8 cellular contexts compared by ENCODE assay signal in the genomic region with DNA sequence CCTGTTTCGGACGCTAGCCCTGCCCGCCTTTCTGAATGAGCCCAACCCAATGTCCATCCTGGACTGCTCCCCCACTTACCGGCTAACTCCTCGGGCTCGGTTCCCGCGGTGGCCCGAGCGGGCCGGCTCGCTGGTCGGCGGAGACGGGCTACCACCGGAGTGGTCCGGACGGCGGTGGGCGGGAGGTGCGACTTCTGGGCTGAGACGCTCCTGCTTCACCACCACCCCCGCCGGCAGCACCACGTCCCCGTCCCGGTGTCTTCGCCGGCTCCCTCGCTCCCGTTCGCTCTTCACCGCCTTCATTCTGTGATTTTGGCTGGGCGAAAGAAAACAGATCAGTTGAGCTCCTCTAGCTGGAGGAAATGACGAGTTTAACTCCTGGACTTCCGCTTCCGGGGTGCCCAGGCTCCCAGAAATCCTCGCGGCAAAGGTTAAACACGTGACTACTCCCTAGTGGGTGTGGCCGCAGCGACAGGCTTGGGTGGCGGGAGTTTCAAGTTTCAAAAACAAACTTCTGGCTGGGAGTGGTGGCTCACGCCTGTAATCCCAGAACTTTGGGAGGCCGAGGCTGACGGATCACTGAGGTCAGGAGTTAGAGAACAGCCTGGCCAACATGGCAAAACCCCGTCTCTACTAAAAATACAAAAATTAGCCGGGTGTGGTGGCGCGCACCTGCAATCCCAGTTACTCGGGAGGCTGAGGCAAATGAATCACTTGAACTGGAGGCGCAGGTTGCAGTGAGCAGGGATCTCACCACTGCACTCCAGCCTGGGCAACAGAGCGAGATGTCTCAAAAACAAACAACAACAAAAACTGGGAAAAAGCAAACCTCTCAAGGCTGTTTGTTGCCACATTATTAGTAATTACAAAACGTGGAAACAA. TPM values are rescaled to one million over a fixed set of nuclear protein-coding genes. Genes with fewer than 3 reads are reported as not detected.
DNase-seq lines count a peak whose midpoint lies in the region; ATAC-seq and TF ChIP-seq lines count a peak whose summit lies in the region.

SNIP1 (minus strand) TSS at position 367 of the 882 bp plus-strand sequence; CDS start at position 303, 64 bp downstream.

- peak within 1 kb of the TSS; percentile 77 to 100 (median 96) for H3K4me3 ChIP-seq in BLaER1 treated with 17β-estradiol and CSF1 and Interleukin-3, amounts not matched to agents 10 nM and 100 nM
- H3K4me3 ChIP-seq in lung, result peak within 1 kb of the TSS; percentile 98

- H3K4me1 ChIP-seq in BLaER1 treated with 17β-estradiol and CSF1 and Interleukin-3, amounts not matched to agents 10 nM and 100 nM, result peaks cover 15 to 36% (median 27%) of the 10 kb centered on the region in 10 experiments
- peaks cover 5 to 9% of the 10 kb centered on the region in 2 donors for H3K4me1 ChIP-seq in lung (ENCODE audit: control insufficient read depth in 2 of 2, insufficient read depth in 2 of 2, low read length in 2 of 2)

- peak; percentile 92 for ATAC-seq in GM19438 (IDR thresholded peaks at IDR 0.05; ENCODE audit: low read depth, unreplicated experiment)
- ATAC-seq in lung (ENCODE audit: insufficient read depth, low FRiP score), result peak; percentile 75

- WGBS in lung, 2 donors, result 14% methylated on average over 54 of the region's 54 CpGs

- H3K27ac ChIP-seq in BLaER1 treated with 17β-estradiol and CSF1 and Interleukin-3, amounts not matched to agents 10 nM and 100 nM, result peak within 1 kb of the TSS; percentile 79 to 95 (median 90)
- peak within 1 kb of the TSS; percentile 87 to 92 for H3K27ac ChIP-seq in lung (ENCODE audit: low read depth in 1 of 2, low read length in 1 of 2)

- DNase-seq in HT-29 (ENCODE audit: low spot score), result peak; percentile 89
- DNase-seq in NK-92 treated with Interleukin-12 subunit alpha and Interleukin-12 subunit beta, amount 100 ng/mL, for 24 hours (lab: John Stamatoyannopoulos, UW), result peak; percentile 82
- DNase-seq in activated CD8-positive, alpha-beta memory T cell treated with anti-CD3 and anti-CD28 coated beads for 1 hour (ENCODE audit: extremely low read depth in 1 of 2, low read depth in 1 of 2), result peak; percentile 73 to 77
- DNase-seq in effector CD4-positive, alpha-beta T cell, result peak; percentile 89
- peak; percentile 95 for DNase-seq in lung (ENCODE audit: low spot score)
- DNase-seq in stimulated activated CD4-positive, alpha-beta T cell treated with anti-CD3 and anti-CD28 coated beads, TNF-alpha, amount 100 ng/mL, for 24 hours (ENCODE audit: low read depth in 3 of 3), result peak; percentile 85 to 87 (median 86)

- TF ChIP-seq CTCF in lung (IDR thresholded peaks at IDR 0.05; ENCODE audit: control extremely low read depth, extremely low read depth), result no peak

- H4K20me1 ChIP-seq in BLaER1 treated with 17β-estradiol and CSF1 and Interleukin-3, amounts not matched to agents 10 nM and 100 nM, result peaks cover 3 to 48% (median 38%) of the 10 kb centered on the region in 11 experiments; a peak in 18 of 22 replicates

- H3K9me3 ChIP-seq in BLaER1 treated with 17β-estradiol and CSF1 and Interleukin-3, amounts not matched to agents 10 nM and 100 nM (replicated peaks in 1 of 11), result peaks cover 0 to 10% (median 5%) of the 10 kb centered on the region in 11 experiments; a peak in 10 of 22 replicates
- H3K9me3 ChIP-seq in lung (ENCODE audit: control insufficient read depth in 2 of 2, insufficient read depth in 1 of 2, low read length in 1 of 2), result no peaks in the 10 kb centered on the region

- peaks cover 34 to 40% (median 36%) of the 10 kb centered on the region in 11 experiments for H3K36me3 ChIP-seq in BLaER1 treated with 17β-estradiol and CSF1 and Interleukin-3, amounts not matched to agents 10 nM and 100 nM
- peaks cover 0 to 3% of the 10 kb centered on the region in 2 donors for H3K36me3 ChIP-seq in lung (ENCODE audit: control insufficient read depth in 2 of 2, insufficient read depth in 2 of 2, low read length in 2 of 2)

- peak within 1 kb of the TSS; percentile 83 to 98 (median 94) for H3K9ac ChIP-seq in BLaER1 treated with 17β-estradiol and CSF1 and Interleukin-3, amounts not matched to agents 10 nM and 100 nM

- H3K27me3 ChIP-seq in BLaER1 treated with 17β-estradiol and CSF1 and Interleukin-3, amounts not matched to agents 10 nM and 100 nM, result no peaks in the 10 kb centered on the region
- H3K27me3 ChIP-seq in lung (ENCODE audit: control insufficient read depth, insufficient read depth), result no peaks in the 10 kb centered on the region

- H3K4me2 ChIP-seq in BLaER1 treated with 17β-estradiol and CSF1 and Interleukin-3, amounts not matched to agents 10 nM and 100 nM, result peak within 1 kb of the TSS; percentile 88 to 99 (median 95)

RNA-seq across cellular contexts. Expression of gene SNIP1, which starts in this region (rescaled TPM):
- 15.9 and 23.9 TPM in 2 replicates for total RNA-seq in HT-29 (2014; rRNA removed; shearing (Covaris generic))
- 10 to 100 TPM; 14.2 to 22.4 TPM for total RNA-seq in lung
- 1 to 10 TPM; 4.5 to 5.4 TPM for polyA plus RNA-seq in lung

Comparison
In these comparisons a context has a peak if more than half of its experiments do, and no peak if none do; other contexts are left out.
1. Peak in every context shown above with its lines: DNase-seq, ATAC-seq, H3K4me3 ChIP-seq and H3K27ac ChIP-seq.